In the genomic region with DNA sequence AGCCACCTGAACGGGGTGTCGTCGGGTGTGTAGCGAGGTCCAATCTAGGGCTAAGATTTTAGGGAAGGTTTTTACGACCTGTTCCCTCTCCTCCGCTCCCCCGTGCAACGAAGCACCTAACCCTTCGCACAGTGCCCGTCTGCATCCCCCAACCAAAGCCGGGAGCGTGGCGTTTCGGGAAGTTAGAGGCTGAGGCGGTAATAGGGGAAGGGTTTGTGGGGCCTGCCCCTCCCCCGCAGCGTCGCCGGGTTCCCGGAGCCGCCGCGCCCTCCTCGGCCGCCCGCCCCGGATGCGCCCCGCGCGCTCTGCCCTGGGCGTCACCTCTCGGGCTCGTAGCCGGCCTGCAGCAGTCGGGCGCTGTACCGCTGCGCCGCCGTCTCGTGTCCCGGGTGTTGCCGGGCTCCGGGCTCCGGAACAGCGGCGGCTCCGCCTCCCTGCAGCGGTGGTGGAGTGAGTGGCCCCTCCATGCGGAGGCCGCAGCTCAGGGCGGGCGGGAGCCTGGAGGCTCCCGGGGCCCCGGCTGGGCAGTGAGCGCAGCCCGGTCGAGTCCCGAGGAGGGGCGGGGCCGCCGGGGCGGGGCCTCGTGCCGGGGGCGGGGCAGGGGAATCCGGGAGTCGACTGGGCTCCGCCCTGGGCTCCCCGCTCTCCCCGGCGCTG, we compare ENCODE assay signal across 8 cellular contexts. TPM values are rescaled to one million over a fixed set of nuclear protein-coding genes. Genes with fewer than 3 reads are reported as not detected.
A peak's percentile ranks its signal among the peaks of the same experiment; 100 is the strongest.
DNase-seq lines count a peak whose midpoint lies in the region; ATAC-seq and TF ChIP-seq lines count a peak whose summit lies in the region.

Gene IMPDH1, minus strand, starts transcription at position 548 of the 657 bp plus-strand sequence. Its CDS starts 81 bp downstream, at position 467.

- peaks cover 38% of the 10 kb centered on the region for H3K4me1 Mint-ChIP-seq in activated T-helper 1 cell treated with anti-CD3 and anti-CD28 coated beads, Interleukin-12 subunit alpha, Interleukin-12 subunit beta, Interleukin-2, Interleukin-4 antibody, amounts not matched to agents 30 ng/mL and 10 ng/mL and 1 ng/mL, durations not matched to agents 14 hours and 24 hours and 36 hours (ENCODE audit: low read depth)
- H3K4me1 Mint-ChIP-seq in nephron, result peaks cover 38% of the 10 kb centered on the region

- peak within 1 kb of the TSS; percentile 93 for H3K4me3 Mint-ChIP-seq in activated T-helper 1 cell treated with anti-CD3 and anti-CD28 coated beads, Interleukin-12 subunit alpha, Interleukin-12 subunit beta, Interleukin-2, Interleukin-4 antibody, amounts not matched to agents 30 ng/mL and 10 ng/mL and 1 ng/mL, durations not matched to agents 14 hours and 24 hours and 36 hours
- peak within 1 kb of the TSS; percentile 92 to 96 (median 94) for H3K4me3 Mint-ChIP-seq in nephron

- no peaks in the 10 kb centered on the region for H3K27me3 ChIP-seq in Panc1 (ENCODE audit: control insufficient read depth, insufficient read depth, low read length)

- no TSS peak for BruUV-seq in Panc1 (replicated peaks; lab: Mats Ljungman, UMichigan)

- DNase-seq in COLO829 (ENCODE audit: low spot score), result peak; percentile 94
- DNase-seq in Panc1 (ENCODE audit: low read depth, low spot score), result no peak
- peak; percentile 82 for DNase-seq in activated T-helper 1 cell treated with anti-CD3 and anti-CD28 coated beads, Interleukin-12 subunit alpha, Interleukin-12 subunit beta, Interleukin-2, Interleukin-4 antibody, amounts not matched to agents 30 ng/mL and 10 ng/mL and 1 ng/mL, durations not matched to agents 14 hours and 24 hours and 36 hours (ENCODE audit: low spot score)
- DNase-seq in fibroblast of pulmonary artery (ENCODE audit: low read depth), result peak; percentile 67
- peak; percentile 92 for DNase-seq in stimulated activated naive CD8-positive, alpha-beta T cell treated with anti-CD3 and anti-CD28 coated beads, Interleukin-15, Interleukin-2, amounts not matched to agents 100 U/mL and 50 U/mL, for 24 hours

- peak; percentile 74 for ATAC-seq in GM19351 (IDR thresholded peaks at IDR 0.05; ENCODE audit: unreplicated experiment)
- peak; percentile 76 for ATAC-seq in HG03460 (IDR thresholded peaks at IDR 0.05; ENCODE audit: unreplicated experiment)
- ATAC-seq in Panc1, result peak; percentile 91
- ATAC-seq in stimulated activated naive CD8-positive, alpha-beta T cell treated with anti-CD3 and anti-CD28 coated beads, Interleukin-15, Interleukin-2, amounts not matched to agents 100 U/mL and 50 U/mL, for 24 hours, result peak; percentile 87

- H3K27me3 Mint-ChIP-seq in activated T-helper 1 cell treated with anti-CD3 and anti-CD28 coated beads, Interleukin-12 subunit alpha, Interleukin-12 subunit beta, Interleukin-2, Interleukin-4 antibody, amounts not matched to agents 30 ng/mL and 10 ng/mL and 1 ng/mL, durations not matched to agents 14 hours and 24 hours and 36 hours (ENCODE audit: insufficient read depth), result peaks cover 25% of the 10 kb centered on the region
- H3K27me3 Mint-ChIP-seq in nephron (ENCODE audit: low read depth), result peaks cover 37% of the 10 kb centered on the region

- in situ Hi-C loops in Panc1 (cut with HindIII; ENCODE audit: low pct_unique_long_range_greater_than_20kb, low sequenced_read_pairs), result no loop called here

- H3K36me3 ChIP-seq in Panc1 (ENCODE audit: control insufficient read depth, insufficient read depth, low read length), result no peaks in the 10 kb centered on the region; the same call in 1 of the 2 replicates

- CTCF ChIA-PET in Panc1 (lab: Charles Lee), result interaction anchor here (0.6 to 1.0 kb wide), 3 partner anchors 11 to 50 kb away, joined by 3 to 5 read pairs (median 5); no protein-coding TSS in a partner anchor

- TF ChIP-seq CTCF in Panc1 (IDR thresholded peaks at IDR 0.05) (no peak), fibroblast of pulmonary artery (IDR thresholded peaks at IDR 0.05; ENCODE audit: low read length, missing control alignments) (no peak), nephron (IDR thresholded peaks at IDR 0.05; ENCODE audit: unreplicated experiment in 3 of 3) (no peak)

- intact Hi-C loops in Panc1 (cut with micrococcal nuclease; ENCODE audit: unreplicated experiment), result no loop called here
- intact Hi-C loops in activated T-helper 1 cell treated with anti-CD3 and anti-CD28 coated beads, Interleukin-12 subunit alpha, Interleukin-12 subunit beta, Interleukin-2, Interleukin-4 antibody, amounts not matched to agents 30 ng/mL and 10 ng/mL and 1 ng/mL, durations not matched to agents 14 hours and 24 hours and 36 hours (cut with micrococcal nuclease), result loop anchor here (1.0 to 5.0 kb wide), 9 partner anchors 16 to 1017 kb away; partner anchors contain the start of genes ATP6V1F, HILPDA, METTL2B and RBM28

- peak within 1 kb of the TSS; percentile 80 for H3K27ac Mint-ChIP-seq in activated T-helper 1 cell treated with anti-CD3 and anti-CD28 coated beads, Interleukin-12 subunit alpha, Interleukin-12 subunit beta, Interleukin-2, Interleukin-4 antibody, amounts not matched to agents 30 ng/mL and 10 ng/mL and 1 ng/mL, durations not matched to agents 14 hours and 24 hours and 36 hours
- H3K27ac Mint-ChIP-seq in nephron, result peak within 1 kb of the TSS; percentile 68 to 94 (median 83)

- H3K27ac ChIP-seq in Panc1 (ENCODE audit: low read length), result peak within 1 kb of the TSS; percentile 85

- peaks cover 1% of the 10 kb centered on the region for H3K36me3 Mint-ChIP-seq in activated T-helper 1 cell treated with anti-CD3 and anti-CD28 coated beads, Interleukin-12 subunit alpha, Interleukin-12 subunit beta, Interleukin-2, Interleukin-4 antibody, amounts not matched to agents 30 ng/mL and 10 ng/mL and 1 ng/mL, durations not matched to agents 14 hours and 24 hours and 36 hours (ENCODE audit: low read depth)
- H3K36me3 Mint-ChIP-seq in nephron (ENCODE audit: low read depth), result no peaks in the 10 kb centered on the region

- POLR2A ChIA-PET in Panc1 (lab: Charles Lee), result interaction anchor here (0.6 kb wide), 1 partner anchor 67 kb away, joined by 4 read pairs; the partner anchor contains the start of gene METTL2B

- H3K4me3 ChIP-seq in Panc1 (ENCODE audit: low read depth in 2 of 2, low read length in 2 of 2), result peak within 1 kb of the TSS; percentile 82 to 86
- H3K4me3 ChIP-seq in fibroblast of pulmonary artery (replicated peaks; ENCODE audit: low read depth, low read length), result peak within 1 kb of the TSS; percentile 70

- peaks cover 29% of the 10 kb centered on the region for H3K4me1 ChIP-seq in Panc1 (ENCODE audit: control insufficient read depth, insufficient read depth, low read length)

- H3K9me3 ChIP-seq in Panc1 (ENCODE audit: control insufficient read depth, insufficient read depth, low read depth, low read length), result no peaks in the 10 kb centered on the region

- H3K9me3 Mint-ChIP-seq in activated T-helper 1 cell treated with anti-CD3 and anti-CD28 coated beads, Interleukin-12 subunit alpha, Interleukin-12 subunit beta, Interleukin-2, Interleukin-4 antibody, amounts not matched to agents 30 ng/mL and 10 ng/mL and 1 ng/mL, durations not matched to agents 14 hours and 24 hours and 36 hours, result no peaks in the 10 kb centered on the region
- H3K9me3 Mint-ChIP-seq in nephron, result peaks cover 6% of the 10 kb centered on the region

RNA-seq across cellular contexts. Expression of gene IMPDH1, which starts in this region (rescaled TPM):
- total RNA-seq in Panc1 (2021; ENCODE audit: unreplicated experiment), result 114 TPM
- polyA plus RNA-seq in Panc1 (2012; ENCODE audit: insufficient read length), result 176 TPM
- 91.7 and 95.8 TPM in 2 replicates for total RNA-seq in activated T-helper 1 cell treated with anti-CD3 and anti-CD28 coated beads, Interleukin-12 subunit alpha, Interleukin-12 subunit beta, Interleukin-2, Interleukin-4 antibody, amounts not matched to agents 30 ng/mL and 10 ng/mL and 1 ng/mL, durations not matched to agents 14 hours and 24 hours and 36 hours
